21 cellular contexts compared by ENCODE assay signal in the genomic region with DNA sequence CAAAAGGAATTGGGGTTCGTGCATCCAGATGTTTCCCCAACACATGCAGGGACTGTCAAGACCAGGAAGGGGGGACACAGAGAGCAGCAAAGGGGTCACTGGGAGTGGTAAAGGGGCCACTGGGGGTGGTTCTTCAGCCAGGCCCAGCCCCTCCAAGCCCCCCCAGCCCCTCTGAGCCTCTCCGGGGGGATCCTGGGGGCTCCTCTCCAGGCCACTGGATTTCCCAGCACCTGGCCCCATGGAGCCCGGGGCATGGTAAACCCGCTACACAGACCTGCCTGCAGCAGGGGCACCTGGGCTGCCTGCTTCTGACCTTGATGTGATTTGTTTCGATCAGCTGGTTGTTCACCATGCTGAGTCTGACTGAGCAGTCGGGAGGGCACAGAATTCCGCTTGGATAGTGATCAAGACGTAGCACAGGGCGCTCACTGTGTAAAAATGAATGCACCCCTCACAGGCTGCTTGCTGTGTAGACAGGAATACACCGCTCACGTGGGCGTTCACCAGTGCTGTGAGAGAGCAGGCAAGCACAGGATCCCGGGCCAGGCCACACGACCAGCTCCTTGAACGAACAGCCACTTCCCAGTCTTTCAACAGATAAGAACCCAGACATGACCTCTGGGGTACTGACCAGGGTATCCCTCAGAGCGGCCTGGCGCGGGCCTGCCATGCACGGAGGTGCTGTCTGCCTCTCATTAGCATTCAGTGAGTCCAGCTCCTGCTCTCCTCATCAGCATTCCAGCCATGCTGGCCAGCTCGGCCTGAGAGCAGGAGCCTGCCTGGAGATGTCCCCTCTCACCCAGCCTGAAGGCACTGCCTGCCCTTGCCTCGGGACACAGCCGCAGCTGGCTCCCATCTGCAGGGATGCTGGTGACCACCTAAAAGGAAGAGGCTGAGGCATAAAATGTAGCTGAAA.
DNase-seq lines count a peak whose midpoint lies in the region; ATAC-seq and FAIRE-seq lines count a peak whose summit lies in the region.
"Had no signal": no experiment of that assay in that cellular context is flagged by ENCODE, and none has a peak within 500 bp of the region (broad histone marks: within the 10 kb centered on the region; RNA-seq: fewer than 3 reads in every experiment).

No MANE protein-coding gene starts in this region.

- H3K36me3 ChIP-seq in small intestine (ENCODE audit: control insufficient read depth in 2 of 2, insufficient read depth in 2 of 2, low read length in 2 of 2): no peaks in the 10 kb centered on the region
- H3K36me3 ChIP-seq: pancreas had no signal

- no peak overlapping the region for H3K4me3 ChIP-seq in small intestine (ENCODE audit: low read depth in 1 of 2, low read length in 2 of 2)
- H3K4me3 ChIP-seq: pancreas, SK-N-MC had no signal

- DNase-seq in cardiac septum (ENCODE audit: low spot score): peak; percentile 53
- no peak for DNase-seq in Right ventricle myocardium superior
- peak; percentile 48 for DNase-seq in globus pallidus (ENCODE audit: low spot score)
- DNase-seq in nucleus accumbens (lab: John Stamatoyannopoulos, UW): peak in 42 of 56 donors; percentile 21 to 82 (median 52)
- no peak for DNase-seq in small intestine
- DNase-seq in COLO829 (ENCODE audit: low spot score): no peak
- no peak for DNase-seq in left lobe of liver (ENCODE audit: low spot score)
- DNase-seq: activated CD4-positive, alpha-beta T cell treated with anti-CD3 and anti-CD28 coated beads, Interleukin-2, amount 50 U/mL, for 48 hours; COR-L47; dermis blood vessel endothelial cell; KBM-7; NCI-H526; stimulated activated CD4-positive, alpha-beta T cell treated with anti-CD3 and anti-CD28 coated beads, Interleukin-12 subunit alpha, Interleukin-12 subunit beta, amount 100 ng/mL, for 4 hours had no signal

- no peak for FAIRE-seq in small intestine (lab: Jason Lieb, UNC)
- FAIRE-seq: islet of Langerhans, pancreas, urothelium cell line had no signal

- intact Hi-C loops in cardiac septum (cut with DNase I) (no loop called here), Right ventricle myocardium superior (cut with DNase I) (no loop called here)

- no peaks in the 10 kb centered on the region for H3K27me3 ChIP-seq in small intestine (ENCODE audit: control insufficient read depth in 2 of 2, insufficient read depth in 2 of 2, low read length in 2 of 2)
- H3K27me3 ChIP-seq: pancreas had no signal

- H3K27ac ChIP-seq in small intestine (ENCODE audit: low read depth in 1 of 2, low read length in 1 of 2): no peak overlapping the region
- H3K27ac ChIP-seq: HL-60, pancreas, SK-N-MC had no signal

- ATAC-seq in Right ventricle myocardium superior (ENCODE audit: poor library complexity): no peak
- no peak for ATAC-seq in GM19035 (IDR thresholded peaks at IDR 0.05; ENCODE audit: unreplicated experiment)
- no peak for ATAC-seq in left lobe of liver
- ATAC-seq: esophagus mucosa; pancreas; stimulated activated memory B cell treated with anti-CD40 and anti-IgM and Interleukin-4, amounts not matched to agents 10 μg/mL and 1 μg/mL and 100 μg/mL, for 72 hours had no signal

- H3K4me1 ChIP-seq in small intestine (ENCODE audit: control insufficient read depth in 2 of 2, insufficient read depth in 1 of 2, low read depth in 1 of 2, low read length in 1 of 2): no peaks in the 10 kb centered on the region
- H3K4me1 ChIP-seq: pancreas had no signal

- 74 to 82% (median 74%) methylated on average over 22 of the region's 22 CpGs for WGBS in small intestine, 3 donors

- H3K9me3 ChIP-seq in small intestine (ENCODE audit: control insufficient read depth, low read depth): no peaks in the 10 kb centered on the region
- H3K9me3 ChIP-seq: pancreas had no signal

Comparison
In these comparisons a context has a peak if more than half of its experiments do, and no peak if none do; other contexts are left out.
1. DNase-seq: peak in cardiac septum (single experiment), globus pallidus (single experiment) and nucleus accumbens (42 of 56); none in Right ventricle myocardium superior (single experiment), small intestine (single experiment), COLO829 (single experiment) and left lobe of liver (single experiment).